13 cellular contexts compared by ENCODE assay signal in the genomic region with DNA sequence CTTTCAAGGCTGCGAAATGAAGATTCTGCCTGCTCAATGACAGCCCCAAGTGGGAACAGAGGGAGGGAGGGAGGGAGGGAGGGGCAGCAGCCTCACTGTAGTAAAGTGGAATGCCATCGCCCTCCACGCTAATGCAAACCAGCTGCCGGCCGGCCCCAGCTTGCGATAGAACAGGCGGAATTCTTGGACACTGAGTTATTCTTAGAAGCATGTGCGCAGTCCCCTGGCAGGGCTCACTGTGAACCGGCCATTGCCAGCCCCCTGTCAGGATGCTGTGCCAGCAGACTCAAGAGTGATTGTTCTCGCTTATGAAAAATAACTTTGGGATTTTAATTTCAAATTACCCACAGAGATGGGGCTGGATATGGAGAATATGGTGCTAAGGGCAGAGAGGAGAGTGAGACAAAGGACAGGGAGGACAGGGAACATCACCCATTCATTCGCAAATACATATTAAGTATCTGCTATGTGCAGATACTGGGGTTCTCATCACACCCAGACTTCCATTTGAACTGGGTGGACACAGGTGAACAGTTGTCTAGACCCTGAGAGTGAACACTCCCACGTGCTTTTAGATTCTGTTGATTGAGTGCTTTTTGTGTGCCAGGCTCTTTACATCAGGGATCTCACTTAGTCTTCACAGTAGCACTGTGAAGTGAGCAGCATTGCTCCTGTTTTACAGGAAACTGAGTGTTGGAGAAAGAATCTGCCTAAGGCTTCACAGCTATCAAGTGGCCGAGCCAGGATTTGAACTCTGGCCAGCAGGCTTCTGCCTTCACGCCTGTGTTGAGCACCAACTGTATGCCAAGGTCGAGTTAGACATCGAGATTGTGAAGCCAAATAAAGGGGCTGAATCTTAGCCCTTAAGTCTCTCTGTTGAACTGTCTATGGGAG.
DNase-seq lines count a peak whose midpoint lies in the region; ATAC-seq, FAIRE-seq and TF ChIP-seq lines count a peak whose summit lies in the region.
"Had no signal": no experiment of that assay in that cellular context is flagged by ENCODE, and none has a peak within 500 bp of the region (broad histone marks: within the 10 kb centered on the region; RNA-seq: fewer than 3 reads in every experiment).

No MANE protein-coding gene starts in this region.

- POLR2A ChIA-PET in activated CD8-positive, alpha-beta T cell treated with anti-CD3 and anti-CD28 coated beads, Interleukin-2, amount 10 ng/mL, durations not matched to agents 7 days and 5 days (lab: Charles Lee) = no interaction called here

- H3K9me3 Mint-ChIP-seq in natural killer cell treated with Interleukin-12 subunit alpha and Interleukin-12 subunit beta and Interleukin-15 and Interleukin-18, amount 100 ng/mL, for 72 hours = no peaks in the 10 kb centered on the region
- H3K9me3 Mint-ChIP-seq in activated CD8-positive, alpha-beta T cell treated with anti-CD3 and anti-CD28 coated beads, Interleukin-2, amount 10 ng/mL, durations not matched to agents 7 days and 5 days (ENCODE audit: insufficient read depth) = no peaks in the 10 kb centered on the region

- no peak overlapping the region for H3K4me3 Mint-ChIP-seq in natural killer cell treated with Interleukin-12 subunit alpha and Interleukin-12 subunit beta and Interleukin-15 and Interleukin-18, amount 100 ng/mL, for 72 hours
- no peak overlapping the region for H3K4me3 Mint-ChIP-seq in activated CD8-positive, alpha-beta T cell treated with anti-CD3 and anti-CD28 coated beads, Interleukin-2, amount 10 ng/mL, durations not matched to agents 7 days and 5 days
- H3K4me3 Mint-ChIP-seq: naive thymus-derived CD4-positive, alpha-beta T cell had no signal

- DNase-seq in HTR-8/SVneo (ENCODE audit: insufficient read length, low spot score) (peak; percentile 49), epithelial cell of prostate (ENCODE audit: low read depth, low spot score) (no peak), transverse colon (peak; percentile 25), DMS53 (lab: John Stamatoyannopoulos, UW) (no peak)
- no peak for DNase-seq in natural killer cell treated with Interleukin-12 subunit alpha and Interleukin-12 subunit beta and Interleukin-15 and Interleukin-18, amount 100 ng/mL, for 72 hours (ENCODE audit: low spot score)
- no peak for DNase-seq in activated CD8-positive, alpha-beta T cell treated with anti-CD3 and anti-CD28 coated beads, Interleukin-2, amount 10 ng/mL, durations not matched to agents 7 days and 5 days
- DNase-seq: activated T-cell treated with anti-CD3 and anti-CD28 coated beads, Interleukin-2, amount 50 U/mL, for 1 hour; GF-D8; naive thymus-derived CD4-positive, alpha-beta T cell; NCI-H1105; SIG-M5 had no signal

- no peaks in the 10 kb centered on the region for H3K27me3 ChIP-seq in transverse colon

- H3K27ac Mint-ChIP-seq in natural killer cell treated with Interleukin-12 subunit alpha and Interleukin-12 subunit beta and Interleukin-15 and Interleukin-18, amount 100 ng/mL, for 72 hours = no peak overlapping the region
- H3K27ac Mint-ChIP-seq in activated CD8-positive, alpha-beta T cell treated with anti-CD3 and anti-CD28 coated beads, Interleukin-2, amount 10 ng/mL, durations not matched to agents 7 days and 5 days = no peak overlapping the region
- H3K27ac Mint-ChIP-seq: naive thymus-derived CD4-positive, alpha-beta T cell had no signal

- H3K36me3 Mint-ChIP-seq in natural killer cell treated with Interleukin-12 subunit alpha and Interleukin-12 subunit beta and Interleukin-15 and Interleukin-18, amount 100 ng/mL, for 72 hours = peaks cover 3% of the 10 kb centered on the region
- no peaks in the 10 kb centered on the region for H3K36me3 Mint-ChIP-seq in activated CD8-positive, alpha-beta T cell treated with anti-CD3 and anti-CD28 coated beads, Interleukin-2, amount 10 ng/mL, durations not matched to agents 7 days and 5 days (ENCODE audit: low read depth)
- H3K36me3 Mint-ChIP-seq: naive thymus-derived CD4-positive, alpha-beta T cell had no signal

- no peak for FAIRE-seq in HTR-8/SVneo (lab: Jason Lieb, UNC)

- peak; percentile 71 for TF ChIP-seq EP300 in transverse colon (IDR thresholded peaks at IDR 0.05; ENCODE audit: low read depth)

- ATAC-seq in GM21529 (IDR thresholded peaks at IDR 0.05; ENCODE audit: unreplicated experiment) = no peak
- ATAC-seq in natural killer cell treated with Interleukin-12 subunit alpha and Interleukin-12 subunit beta and Interleukin-15 and Interleukin-18, amount 100 ng/mL, for 72 hours = no peak
- no peak for ATAC-seq in activated CD8-positive, alpha-beta T cell treated with anti-CD3 and anti-CD28 coated beads, Interleukin-2, amount 10 ng/mL, durations not matched to agents 7 days and 5 days
- ATAC-seq: naive thymus-derived CD4-positive, alpha-beta T cell had no signal

- CTCF ChIA-PET in activated CD8-positive, alpha-beta T cell treated with anti-CD3 and anti-CD28 coated beads, Interleukin-2, amount 10 ng/mL, durations not matched to agents 7 days and 5 days (lab: Charles Lee) = no interaction called here

- H3K36me3 ChIP-seq in mesodermal cell (ENCODE audit: control insufficient read depth, insufficient read depth, low read length) (no peaks in the 10 kb centered on the region), transverse colon (no peaks in the 10 kb centered on the region)

- in situ Hi-C loops in transverse colon (cut with MboI; ENCODE audit: low pct_ligation_motif_present in 1 of 4, low pct_unique_long_range_greater_than_20kb in 1 of 4, low sequenced_read_pairs in 3 of 4) = no loop called here

- WGBS in mesodermal cell (ENCODE audit: insufficient coverage in 2 of 2), 2 experiments = 57 to 70% methylated on average over 11 to 12 of the region's 16 CpGs
- 59 to 60% methylated on average over 1 to 16 of the region's 16 CpGs for WGBS in transverse colon (ENCODE audit: low coverage in 1 of 2), 2 donors

- H3K4me3 ChIP-seq in mesodermal cell (ENCODE audit: extremely low read depth, insufficient read depth, low read length, poor library complexity, severe bottlenecking) (no peak overlapping the region), transverse colon (no peak overlapping the region)

- TF ChIP-seq POLR2A in transverse colon (IDR thresholded peaks at IDR 0.05) = no peak

- H3K4me1 ChIP-seq in mesodermal cell (ENCODE audit: control insufficient read depth, insufficient read depth, low read length, poor library complexity, severe bottlenecking) = peaks cover 3% of the 10 kb centered on the region
- peaks cover 0 to 7% (median 3%) of the 10 kb centered on the region in 4 donors for H3K4me1 ChIP-seq in transverse colon

- peaks cover 6 to 18% of the 10 kb centered on the region in 2 donors for H3K27me3 Mint-ChIP-seq in natural killer cell treated with Interleukin-12 subunit alpha and Interleukin-12 subunit beta and Interleukin-15 and Interleukin-18, amount 100 ng/mL, for 72 hours
- peaks cover 5% of the 10 kb centered on the region for H3K27me3 Mint-ChIP-seq in activated CD8-positive, alpha-beta T cell treated with anti-CD3 and anti-CD28 coated beads, Interleukin-2, amount 10 ng/mL, durations not matched to agents 7 days and 5 days (ENCODE audit: low read depth)

- peak overlapping the region; percentile 17 for H3K27ac ChIP-seq in epithelial cell of prostate
- peak overlapping the region; percentile 46 for H3K27ac ChIP-seq in mesodermal cell (ENCODE audit: low read depth, low read length, severe bottlenecking)
- H3K27ac ChIP-seq in transverse colon = peak overlapping the region in 1 of 4 donors; percentile 48

- no peak for TF ChIP-seq CTCF in transverse colon (IDR thresholded peaks at IDR 0.05)

- no peaks in the 10 kb centered on the region for H3K4me1 Mint-ChIP-seq in natural killer cell treated with Interleukin-12 subunit alpha and Interleukin-12 subunit beta and Interleukin-15 and Interleukin-18, amount 100 ng/mL, for 72 hours (ENCODE audit: low read depth in 2 of 2)
- H3K4me1 Mint-ChIP-seq in activated CD8-positive, alpha-beta T cell treated with anti-CD3 and anti-CD28 coated beads, Interleukin-2, amount 10 ng/mL, durations not matched to agents 7 days and 5 days (ENCODE audit: low read depth) = no peaks in the 10 kb centered on the region
- H3K4me1 Mint-ChIP-seq: naive thymus-derived CD4-positive, alpha-beta T cell had no signal

- H3K9me3 ChIP-seq in mesodermal cell (ENCODE audit: control insufficient read depth, low read length) (no peaks in the 10 kb centered on the region), transverse colon (no peaks in the 10 kb centered on the region)

- intact Hi-C loops in transverse colon (cut with DNase I; ENCODE audit: low total_unique reads) = no loop called here

Comparison
In these comparisons a context has a peak if more than half of its experiments do, and no peak if none do; other contexts are left out.
1. DNase-seq: peak in HTR-8/SVneo (single experiment) and transverse colon (single experiment); none in epithelial cell of prostate (single experiment), DMS53 (single experiment), natural killer cell treated with Interleukin-12 subunit alpha and Interleukin-12 subunit beta and Interleukin-15 and Interleukin-18, amount 100 ng/mL, for 72 hours (single experiment) and activated CD8-positive, alpha-beta T cell treated with anti-CD3 and anti-CD28 coated beads, Interleukin-2, amount 10 ng/mL, durations not matched to agents 7 days and 5 days (single experiment).